Comparison of ENCODE assay signal across 8 cellular contexts in genomic region chr11:76919887-76920746, GRCh38. TPM values are rescaled to one million over a fixed set of nuclear protein-coding genes. Genes with fewer than 3 reads are reported as not detected.
DNase-seq lines count a peak whose midpoint lies in the region; ATAC-seq and FAIRE-seq lines count a peak whose summit lies in the region.

No MANE protein-coding gene starts in this region.

- CTCF ChIA-PET in activated CD8-positive, alpha-beta memory T cell treated with anti-CD3 and anti-CD28 coated beads, Interleukin-2, amount 10 ng/mL, durations not matched to agents 7 days and 5 days (lab: Charles Lee), result interaction anchor here (0.5 to 5.9 kb wide), 43 partner anchors 12 to 762 kb away, joined by 3 to 94 read pairs (median 4); partner anchors contain the start of genes B3GNT6, MYO7A and OMP

- H3K36me3 Mint-ChIP-seq in activated CD8-positive, alpha-beta memory T cell treated with anti-CD3 and anti-CD28 coated beads, Interleukin-2, amount 10 ng/mL, durations not matched to agents 7 days and 5 days, result no peaks in the 10 kb centered on the region

- H3K36me3 ChIP-seq in NT2/D1 (ENCODE audit: insufficient read depth, insufficient read length, low read length), result no peaks in the 10 kb centered on the region

- no peaks in the 10 kb centered on the region for H3K9me3 Mint-ChIP-seq in activated CD8-positive, alpha-beta memory T cell treated with anti-CD3 and anti-CD28 coated beads, Interleukin-2, amount 10 ng/mL, durations not matched to agents 7 days and 5 days (ENCODE audit: low read depth)

- H3K4me1 ChIP-seq in NT2/D1 (ENCODE audit: insufficient read depth, insufficient read length), result peaks cover 2% of the 10 kb centered on the region

- ATAC-seq in activated CD8-positive, alpha-beta memory T cell treated with anti-CD3 and anti-CD28 coated beads, Interleukin-2, amount 10 ng/mL, durations not matched to agents 7 days and 5 days, result peak; percentile 82

- H3K27me3 Mint-ChIP-seq in activated CD8-positive, alpha-beta memory T cell treated with anti-CD3 and anti-CD28 coated beads, Interleukin-2, amount 10 ng/mL, durations not matched to agents 7 days and 5 days, result no peaks in the 10 kb centered on the region

- DNase-seq in A172 (ENCODE audit: low spot score) (peak; percentile 78), GM18507 (ENCODE audit: extremely low spot score, insufficient read length, low read depth) (peak; percentile 28), HuH-7.5 (ENCODE audit: low spot score) (peak; percentile 29), NT2/D1 (ENCODE audit: low read depth, low spot score) (peak; percentile 71), midbrain (lab: John Stamatoyannopoulos, UW) (peak; percentile 89)
- DNase-seq in activated CD8-positive, alpha-beta memory T cell treated with anti-CD3 and anti-CD28 coated beads, Interleukin-2, amount 10 ng/mL, durations not matched to agents 7 days and 5 days, result peak; percentile 75
- peak; percentile 14 to 23 for DNase-seq in stimulated activated CD8-positive, alpha-beta memory T cell treated with anti-CD3 and anti-CD28 coated beads, Interleukin-2, amount 100 ng/mL, for 48 hours (ENCODE audit: low read depth in 2 of 2)

- H3K4me1 Mint-ChIP-seq in activated CD8-positive, alpha-beta memory T cell treated with anti-CD3 and anti-CD28 coated beads, Interleukin-2, amount 10 ng/mL, durations not matched to agents 7 days and 5 days, result peaks cover 13% of the 10 kb centered on the region

- FAIRE-seq in GM18507 (lab: Jason Lieb, UNC) (peak; percentile 78), endometrium (lab: Jason Lieb, UNC) (peak; percentile 79)

- H3K4me3 Mint-ChIP-seq in activated CD8-positive, alpha-beta memory T cell treated with anti-CD3 and anti-CD28 coated beads, Interleukin-2, amount 10 ng/mL, durations not matched to agents 7 days and 5 days, result peak overlapping the region; percentile 6

- no peak overlapping the region for H3K4me3 ChIP-seq in NT2/D1 (ENCODE audit: insufficient read length, low read depth)

- no peak overlapping the region for H3K9ac ChIP-seq in NT2/D1 (ENCODE audit: insufficient read length, low read depth)

- H3K27me3 ChIP-seq in NT2/D1 (ENCODE audit: insufficient read depth, insufficient read length), result no peaks in the 10 kb centered on the region

- H3K9me3 ChIP-seq in NT2/D1 (ENCODE audit: insufficient read depth, low read length), result no peaks in the 10 kb centered on the region

- H3K27ac Mint-ChIP-seq in activated CD8-positive, alpha-beta memory T cell treated with anti-CD3 and anti-CD28 coated beads, Interleukin-2, amount 10 ng/mL, durations not matched to agents 7 days and 5 days, result no peak overlapping the region

RNA-seq across cellular contexts. Expression of gene ACER3, which starts 59.4 kb away (rescaled TPM):
- total RNA-seq in A172 (2014; rRNA removed; shearing (Covaris generic)), result 17.9 and 18.3 TPM in 2 replicates
- 10 to 100 TPM; 11.0 to 13.3 TPM for total RNA-seq in activated CD8-positive, alpha-beta memory T cell treated with anti-CD3 and anti-CD28 coated beads, Interleukin-2, amount 10 ng/mL, durations not matched to agents 7 days and 5 days

Comparison
In these comparisons a context has a peak if more than half of its experiments do, and no peak if none do; other contexts are left out.
1. DNase-seq: peak in every context shown above with its lines; median percentile 89 in midbrain; 78 in A172; 75 in activated CD8-positive, alpha-beta memory T cell treated with anti-CD3 and anti-CD28 coated beads, Interleukin-2, amount 10 ng/mL, durations not matched to agents 7 days and 5 days; 71 in NT2/D1; 29 in HuH-7.5; 28 in GM18507; 18 in stimulated activated CD8-positive, alpha-beta memory T cell treated with anti-CD3 and anti-CD28 coated beads, Interleukin-2, amount 100 ng/mL, for 48 hours.